Comparison of ENCODE assay signal across 10 cellular contexts in the genomic region with DNA sequence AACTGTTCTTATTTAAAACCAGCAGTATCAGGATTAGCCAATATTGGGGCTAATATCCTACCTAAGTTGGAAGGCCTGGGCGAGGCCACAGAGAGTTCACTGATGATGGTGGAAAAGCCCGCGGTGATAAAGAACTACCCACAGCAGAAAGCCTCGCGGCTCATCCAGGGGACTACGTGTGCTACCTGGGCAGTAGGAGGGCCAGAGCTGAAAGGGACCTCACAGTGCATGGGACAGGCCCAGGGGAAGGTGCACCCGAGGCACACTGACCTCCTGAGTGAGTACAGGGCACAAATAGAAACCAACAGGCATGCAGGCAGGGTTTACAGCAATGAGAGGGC. TPM values are rescaled to one million over a fixed set of nuclear protein-coding genes. Genes with fewer than 3 reads are reported as not detected.
DNase-seq lines count a peak whose midpoint lies in the region; ATAC-seq and TF ChIP-seq lines count a peak whose summit lies in the region.
"Had no signal": no experiment of that assay in that cellular context is flagged by ENCODE, and none has a peak within 500 bp of the region (broad histone marks: within the 10 kb centered on the region; RNA-seq: fewer than 3 reads in every experiment).

No MANE protein-coding gene starts in this region.

- TF ChIP-seq CTCF in activated B cell treated with CpG ODN at 0.5 μM for 24 hours (IDR thresholded peaks at IDR 0.05), result no peak
- no peak for TF ChIP-seq CTCF in fibroblast of villous mesenchyme (IDR thresholded peaks at IDR 0.05; ENCODE audit: insufficient read depth, low read depth, low read length)
- TF ChIP-seq CTCF in progenitor cell of endocrine pancreas (IDR thresholded peaks at IDR 0.05; ENCODE audit: unreplicated experiment), result no peak

- H3K36me3 Mint-ChIP-seq in activated B cell treated with CpG ODN at 0.5 μM for 24 hours (ENCODE audit: low read depth), result no peaks in the 10 kb centered on the region
- H3K36me3 Mint-ChIP-seq in progenitor cell of endocrine pancreas (ENCODE audit: insufficient read depth), result peaks cover 6% of the 10 kb centered on the region

- H3K4me3 ChIP-seq in fibroblast of villous mesenchyme (ENCODE audit: low read depth, low read length), result peak overlapping the region; percentile 76

- CTCF ChIA-PET in activated B cell treated with CpG ODN at 0.5 μM for 24 hours (lab: Charles Lee), result no interaction called here

- H3K4me3 Mint-ChIP-seq in activated B cell treated with CpG ODN at 0.5 μM for 24 hours, result peak overlapping the region; percentile 80
- H3K4me3 Mint-ChIP-seq in progenitor cell of endocrine pancreas (ENCODE audit: low read depth), result peak overlapping the region; percentile 89

- peaks cover 29% of the 10 kb centered on the region for H3K4me1 Mint-ChIP-seq in activated B cell treated with CpG ODN at 0.5 μM for 24 hours
- H3K4me1 Mint-ChIP-seq in progenitor cell of endocrine pancreas (ENCODE audit: low read depth), result peaks cover 21% of the 10 kb centered on the region

- DNase-seq in activated B cell treated with CpG ODN at 0.5 μM for 24 hours (no peak), fibroblast of villous mesenchyme (ENCODE audit: low read depth) (no peak), progenitor cell of endocrine pancreas (ENCODE audit: low spot score, unreplicated experiment) (no peak), hypothalamus (lab: John Stamatoyannopoulos, UW) (no peak), Kasumi-1 (lab: John Stamatoyannopoulos, UW) (no peak)
- no peak for DNase-seq in stimulated activated CD4-positive, alpha-beta T cell treated with anti-CD3 and anti-CD28 coated beads, Interleukin-4, amount 100 ng/mL, for 24 hours
- DNase-seq: HCEC 1CT had no signal

- no peak overlapping the region for H3K27ac Mint-ChIP-seq in activated B cell treated with CpG ODN at 0.5 μM for 24 hours
- peak overlapping the region; percentile 92 for H3K27ac Mint-ChIP-seq in progenitor cell of endocrine pancreas

- POLR2A ChIA-PET in activated B cell treated with CpG ODN at 0.5 μM for 24 hours (lab: Charles Lee), result no interaction called here

- intact Hi-C loops in activated B cell treated with CpG ODN at 0.5 μM for 24 hours (cut with micrococcal nuclease), result no loop called here

- H3K27me3 Mint-ChIP-seq in activated B cell treated with CpG ODN at 0.5 μM for 24 hours (peaks cover 34% of the 10 kb centered on the region), progenitor cell of endocrine pancreas (peaks cover 19% of the 10 kb centered on the region)

- peak; percentile 10 for ATAC-seq in GM21526 (IDR thresholded peaks at IDR 0.05; ENCODE audit: low FRiP score, unreplicated experiment)
- ATAC-seq in activated B cell treated with CpG ODN at 0.5 μM for 24 hours (ENCODE audit: low read depth), result no peak
- no peak for ATAC-seq in GM19463 (IDR thresholded peaks at IDR 0.05; ENCODE audit: unreplicated experiment)

- H3K9me3 Mint-ChIP-seq in activated B cell treated with CpG ODN at 0.5 μM for 24 hours (no peaks in the 10 kb centered on the region), progenitor cell of endocrine pancreas (ENCODE audit: low read depth) (no peaks in the 10 kb centered on the region)

RNA-seq across cellular contexts. Expression of a gene that starts 1.4 kb away (rescaled TPM):
- total RNA-seq in activated B cell treated with CpG ODN at 0.5 μM for 24 hours (0.33 and 0.49 TPM in 2 replicates), fibroblast of villous mesenchyme (0.32 and 1.3 TPM in 2 replicates), progenitor cell of endocrine pancreas (80.6 and 82.9 TPM in 2 replicates)
- total RNA-seq: pulmonary artery endothelial cell had no signal

RNA-seq across cellular contexts. Expression of a gene that starts 31.5 kb away (rescaled TPM):
- total RNA-seq in activated B cell treated with CpG ODN at 0.5 μM for 24 hours (not detected in 2 replicates), fibroblast of villous mesenchyme (under 0.01 TPM in 1 of 2 replicates, not detected in the other), progenitor cell of endocrine pancreas (2.5 and 3.2 TPM in 2 replicates)
- total RNA-seq: pulmonary artery endothelial cell had no signal

Comparison
In these comparisons a context has a peak if more than half of its experiments do, and no peak if none do; other contexts are left out.
1. RNA of a gene that starts 1.4 kb away (total RNA-seq): 80.6 to 82.9 TPM in progenitor cell of endocrine pancreas; 0.32 to 1.3 TPM in fibroblast of villous mesenchyme and 0.33 to 0.49 TPM in activated B cell treated with CpG ODN at 0.5 μM for 24 hours; every median in the first group is over 10 times any median in the second.